ENCODE assay signal across 1 cellular context in genomic region chrX:130268500-130269170, GRCh38.
TF ChIP-seq lines count a peak whose summit lies in the region.

Gene ZNF280C, minus strand, starts transcription at chrX:130268899. Its CDS starts 8,450 bp downstream, at chrX:130260449.

TF ChIP-seq in K562, 482 proteins besides CTCF, POLR2A, EP300 and RAD21 (continued from another document and continues in another):
- TF ChIP-seq CBX3 (IDR thresholded peaks at IDR 0.05; ENCODE audit: borderline replicate concordance in 1 of 2, low read length in 2 of 2), result peak in 1 of 2 experiments; percentile 86; a peak in 2 of 3 replicates
- TF ChIP-seq PREB (CRISPR knock-in tag; IDR thresholded peaks at IDR 0.05), result no peak
- no peak; a peak in 1 of 4 replicates for TF ChIP-seq CSDE1 (IDR thresholded peaks at IDR 0.05)
- TF ChIP-seq ZNF583 (CRISPR knock-in tag; IDR thresholded peaks at IDR 0.05), result 0 out of 2 replicates have a peak, but pooled peaks have one; percentile 14
- no peak for TF ChIP-seq RFX5 (IDR thresholded peaks at IDR 0.05; ENCODE audit: low read depth, low read length)
- TF ChIP-seq EP400 (IDR thresholded peaks at IDR 0.05), result peak; percentile 83
- no peak for TF ChIP-seq ZBTB34 (CRISPR knock-in tag; IDR thresholded peaks at IDR 0.05)
- TF ChIP-seq MAFF (IDR thresholded peaks at IDR 0.05; ENCODE audit: low read length), result no peak
- TF ChIP-seq MLLT1 (IDR thresholded peaks at IDR 0.05), result peak in 1 of 2 experiments; percentile 86; a peak in 2 of 4 replicates
- TF ChIP-seq CBFB (CRISPR knock-in tag; IDR thresholded peaks at IDR 0.05), result no peak
- TF ChIP-seq KLF16 (IDR thresholded peaks at IDR 0.05), result no peak
- TF ChIP-seq FOXK1 (CRISPR knock-in tag; IDR thresholded peaks at IDR 0.05; ENCODE audit: borderline replicate concordance), result no peak
- TF ChIP-seq SMARCA5 (IDR thresholded peaks at IDR 0.05), result no peak
- no peak for TF ChIP-seq ZNF445 (CRISPR knock-in tag; IDR thresholded peaks at IDR 0.05; ENCODE audit: low read depth)
- TF ChIP-seq MBD1 (CRISPR knock-in tag; IDR thresholded peaks at IDR 0.05), result no peak
- TF ChIP-seq ATF6 (CRISPR knock-in tag; IDR thresholded peaks at IDR 0.05), result 0 out of 2 replicates have a peak, but pooled peaks have one; percentile 52
- TF ChIP-seq POLR3A (IDR thresholded peaks at IDR 0.05; ENCODE audit: borderline replicate concordance, extremely low read depth, insufficient read depth, insufficient read length), result no peak
- TF ChIP-seq TEAD2 (tag; IDR thresholded peaks at IDR 0.05), result no peak
- no peak for TF ChIP-seq RBM17 (IDR thresholded peaks at IDR 0.05; ENCODE audit: borderline replicate concordance, low read depth, low read length)
- peak; percentile 71; the same call in 1 of the 2 replicates for TF ChIP-seq NFRKB (IDR thresholded peaks at IDR 0.05; ENCODE audit: low read depth)
- TF ChIP-seq PHB (CRISPR knock-in tag; IDR thresholded peaks at IDR 0.05), result no peak
- TF ChIP-seq HDAC6 (IDR thresholded peaks at IDR 0.05; ENCODE audit: low read depth, low read length), result no peak
- TF ChIP-seq REST (CRISPR knock-in tag; IDR thresholded peaks at IDR 0.05; ENCODE audit: low read depth), result no peak
- no peak for TF ChIP-seq KDM2B (CRISPR knock-in tag; IDR thresholded peaks at IDR 0.05)
- no peak for TF ChIP-seq USF2 (CRISPR knock-in tag; IDR thresholded peaks at IDR 0.05)
- TF ChIP-seq POLR2AphosphoS5 (IDR thresholded peaks at IDR 0.05; ENCODE audit: control insufficient read depth, insufficient read depth, low read depth, low read length), result peak; percentile 84
- no peak for TF ChIP-seq ZNF24 (IDR thresholded peaks at IDR 0.05)
- peak; percentile 90 for TF ChIP-seq MYBL2 (IDR thresholded peaks at IDR 0.05; ENCODE audit: low read depth)
- no peak for TF ChIP-seq MYBL2 (CRISPR knock-in tag; IDR thresholded peaks at IDR 0.05; ENCODE audit: borderline replicate concordance)
- no peak for TF ChIP-seq ATF4 (CRISPR knock-in tag; IDR thresholded peaks at IDR 0.05)
- TF ChIP-seq ESRRA (IDR thresholded peaks at IDR 0.05; ENCODE audit: borderline replicate concordance, low read depth), result peak; percentile 45; the same call in 1 of the 2 replicates
- no peak for TF ChIP-seq ZNF134 (CRISPR knock-in tag; conservative IDR thresholded peaks at IDR 0.05)
- TF ChIP-seq TBL1XR1 (IDR thresholded peaks at IDR 0.05; ENCODE audit: low read length in 2 of 2), result no peak
- no peak for TF ChIP-seq ZNF354B (CRISPR knock-in tag; IDR thresholded peaks at IDR 0.05)
- TF ChIP-seq MAFK (IDR thresholded peaks at IDR 0.05; ENCODE audit: low read length), result no peak
- peak; percentile 100 for TF ChIP-seq L3MBTL2 (IDR thresholded peaks at IDR 0.05)
- TF ChIP-seq TSHZ1 (CRISPR knock-in tag; IDR thresholded peaks at IDR 0.05), result no peak
- TF ChIP-seq ZNF311 (CRISPR knock-in tag; IDR thresholded peaks at IDR 0.05), result 0 out of 2 replicates have a peak, but pooled peaks have one; percentile 35
- TF ChIP-seq ARNT (IDR thresholded peaks at IDR 0.05), result 0 out of 4 replicates have a peak, but pooled peaks of 1 of the 2 experiments have one; percentile 37
- TF ChIP-seq FOXA1 (IDR thresholded peaks at IDR 0.05; ENCODE audit: borderline replicate concordance), result no peak
- TF ChIP-seq ZNF280B (CRISPR knock-in tag; IDR thresholded peaks at IDR 0.05), result no peak
